ENCODE assay signal across 8 cellular contexts in the genomic region with DNA sequence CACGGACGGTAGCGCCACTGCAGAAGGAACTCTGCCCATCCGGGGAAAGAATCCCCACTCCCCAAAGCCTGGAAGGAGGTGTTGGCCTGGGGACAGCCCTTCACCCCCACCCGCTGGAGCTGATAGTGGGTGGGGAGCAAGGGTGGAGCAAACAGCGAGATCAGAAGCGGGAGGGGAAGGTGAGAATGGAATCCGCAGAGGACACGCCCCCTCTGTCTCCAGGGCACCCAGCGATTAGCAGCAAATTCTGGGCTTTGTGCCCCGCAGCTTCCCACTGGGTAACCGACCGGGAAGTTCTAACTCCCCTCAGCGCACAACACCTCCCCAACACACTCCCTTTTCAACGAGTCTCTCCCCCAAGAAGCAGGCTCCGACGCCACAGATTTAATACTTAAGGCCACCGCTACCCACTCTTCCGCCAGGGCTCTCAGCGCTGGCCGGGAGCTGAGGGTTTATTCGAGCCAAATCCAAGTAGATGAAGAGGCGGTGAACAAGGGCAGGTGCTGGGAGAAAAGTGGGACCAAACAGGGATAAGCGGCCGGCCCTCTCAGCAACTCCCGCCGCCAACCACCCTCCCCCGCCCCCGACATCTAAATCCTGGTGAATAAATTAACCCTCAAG. TPM values are rescaled to one million over a fixed set of nuclear protein-coding genes. Genes with fewer than 3 reads are reported as not detected.
DNase-seq lines count a peak whose midpoint lies in the region; ATAC-seq, FAIRE-seq and TF ChIP-seq lines count a peak whose summit lies in the region.

No MANE protein-coding gene starts in this region.

- H3K27ac ChIP-seq in K562 (ENCODE audit: extremely low read depth, low read depth, low read length) (no peak overlapping the region), skin epidermis (peak overlapping the region in 16 of 21 experiments; percentile 11 to 93 (median 77))

- CTCF ChIA-PET in K562 (lab: Yijun Ruan, JAX; ENCODE audit: low intra/inter-chr PET ratio): no interaction called here

- peak; percentile 46 for FAIRE-seq in K562 (lab: Jason Lieb, UNC)

- H3K4me2 ChIP-seq in K562 (ENCODE audit: insufficient read depth, low read length): peak overlapping the region; percentile 58

- no peak for TF ChIP-seq POLR2A in K562 (conservative IDR thresholded peaks at IDR 0.05)

- peak overlapping the region in 1 of 2 experiments; percentile 82; a peak in 2 of 4 replicates for H3K9ac ChIP-seq in K562 (ENCODE audit: insufficient read depth in 1 of 2, low read depth in 2 of 2, low read length in 2 of 2)

- intact Hi-C loops in K562 (cut with micrococcal nuclease): loop anchor here (5.0 kb wide), 1 partner anchor 72 kb away; a partner anchor contains a TSS

- TF ChIP-seq CTCF in K562 (IDR thresholded peaks at IDR 0.05 in 2 of 3, conservative IDR thresholded peaks at IDR 0.05 in 1 of 3; ENCODE audit: insufficient read depth in 2 of 3, low read depth in 1 of 3, low read length in 3 of 3): no peak

- 10% methylated on average over 25 of the region's 29 CpGs for WGBS in K562 (ENCODE audit: insufficient coverage, low coverage, missing lambda C conversion rate)

- peak; percentile 32 for DNase-seq in activated CD4-positive, alpha-beta T cell treated with anti-CD3 and anti-CD28 coated beads for 48 hours
- DNase-seq in activated CD4-positive, alpha-beta T cell treated with anti-CD3 and anti-CD28 coated beads, Interleukin-2, amount 50 U/mL, for 1 hour: no peak
- peak; percentile 39 for DNase-seq in NCI-H2171 (lab: John Stamatoyannopoulos, UW)
- DNase-seq in K562 (ENCODE audit: extremely low read depth in 1 of 4, low spot score in 3 of 4): peak; percentile 53 to 60 (median 56)
- peak; percentile 73 for DNase-seq in iPS-NIHi11 (ENCODE audit: low spot score)
- no peak for DNase-seq in stimulated activated CD4-positive, alpha-beta T cell treated with anti-CD3 and anti-CD28 coated beads, Interleukin-12 subunit alpha, Interleukin-12 subunit beta, amount 100 ng/mL, for 4 hours
- no peak for DNase-seq in NOMO-1 treated with dmso at 0.1 percent for 144 hours (lab: John Stamatoyannopoulos, UW; ENCODE audit: unreplicated experiment)

- H3K4me1 ChIP-seq in K562 (replicated peaks in 1 of 2; ENCODE audit: control insufficient read depth in 2 of 2, insufficient read depth in 2 of 2, low read length in 2 of 2): peaks cover 12 to 43% of the 10 kb centered on the region in 2 experiments; a peak in 4 of 5 replicates

- in situ Hi-C loops in K562 (cut with MboI): no loop called here

- no peak for TF ChIP-seq RAD21 in K562 (CRISPR knock-in tag; conservative IDR thresholded peaks at IDR 0.05 in 1 of 2, IDR thresholded peaks at IDR 0.05 in 1 of 2)

- H2AFZ ChIP-seq in K562 (ENCODE audit: low read depth, low read length): peak overlapping the region; percentile 59

- peaks cover 4% of the 10 kb centered on the region for H3K9me1 ChIP-seq in K562 (ENCODE audit: control insufficient read depth, insufficient read depth, low read length)

- no peaks in the 10 kb centered on the region; the same call in 1 of the 2 replicates for H4K20me1 ChIP-seq in K562 (replicated peaks; ENCODE audit: control insufficient read depth, insufficient read depth, low read length)

- POLR2A ChIA-PET in K562 (lab: Yijun Ruan, JAX): interaction anchor here (0.6 to 0.7 kb wide), 3 partner anchors 10 to 148 kb away, joined by 3 read pairs; a partner anchor contains a TSS

- peak overlapping the region; percentile 51 for H3K4me3 ChIP-seq in K562
- H3K4me3 ChIP-seq in skin epidermis: peak overlapping the region; percentile 52 to 98 (median 73)

- BruUV-seq in K562 (replicated peaks; lab: Mats Ljungman, UMichigan): no TSS peak

- no peaks in the 10 kb centered on the region for H3K27me3 ChIP-seq in K562 (ENCODE audit: control insufficient read depth in 2 of 2, insufficient read depth in 2 of 2, low read length in 2 of 2)

- TF ChIP-seq EP300 in K562 (IDR thresholded peaks at IDR 0.05; ENCODE audit: low read length): no peak

- no peaks in the 10 kb centered on the region for H3K79me2 ChIP-seq in K562 (ENCODE audit: control insufficient read depth, insufficient read depth, low read length)

- no peaks in the 10 kb centered on the region for H3K36me3 ChIP-seq in K562 (ENCODE audit: control insufficient read depth, insufficient read depth, low read length)

- no peaks in the 10 kb centered on the region for H3K9me3 ChIP-seq in K562 (replicated peaks; ENCODE audit: control insufficient read depth, insufficient read depth, low read depth, low read length)

- peak; percentile 31 for ATAC-seq in K562

TF ChIP-seq in K562, 482 proteins besides CTCF, POLR2A, EP300 and RAD21:
- TF ChIP-seq, protein P1, sequence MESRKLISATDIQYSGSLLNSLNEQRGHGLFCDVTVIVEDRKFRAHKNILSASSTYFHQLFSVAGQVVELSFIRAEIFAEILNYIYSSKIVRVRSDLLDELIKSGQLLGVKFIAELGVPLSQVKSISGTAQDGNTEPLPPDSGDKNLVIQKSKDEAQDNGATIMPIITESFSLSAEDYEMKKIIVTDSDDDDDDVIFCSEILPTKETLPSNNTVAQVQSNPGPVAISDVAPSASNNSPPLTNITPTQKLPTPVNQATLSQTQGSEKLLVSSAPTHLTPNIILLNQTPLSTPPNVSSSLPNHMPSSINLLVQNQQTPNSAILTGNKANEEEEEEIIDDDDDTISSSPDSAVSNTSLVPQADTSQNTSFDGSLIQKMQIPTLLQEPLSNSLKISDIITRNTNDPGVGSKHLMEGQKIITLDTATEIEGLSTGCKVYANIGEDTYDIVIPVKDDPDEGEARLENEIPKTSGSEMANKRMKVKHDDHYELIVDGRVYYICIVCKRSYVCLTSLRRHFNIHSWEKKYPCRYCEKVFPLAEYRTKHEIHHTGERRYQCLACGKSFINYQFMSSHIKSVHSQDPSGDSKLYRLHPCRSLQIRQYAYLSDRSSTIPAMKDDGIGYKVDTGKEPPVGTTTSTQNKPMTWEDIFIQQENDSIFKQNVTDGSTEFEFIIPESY (CRISPR knock-in tag; IDR thresholded peaks at IDR 0.05): peak; percentile 49; the same call in 1 of the 2 replicates
- no peak for TF ChIP-seq ZNF3 (CRISPR knock-in tag; IDR thresholded peaks at IDR 0.05)
TF ChIP-seq in K562: peak in this region for 1.

RNA-seq across cellular contexts. Expression of a gene that starts 1.3 kb away (rescaled TPM):
- total RNA-seq in K562 (2011; cell fraction: chromatin; rRNA removed; ENCODE audit: low replicate concordance): 25.5 and 46.3 TPM in 2 replicates
- 35.9 TPM in 2 replicates for total RNA-seq in K562 (2011; cell fraction: nucleolus; rRNA removed)
- 25.8 and 28.6 TPM in 2 replicates for total RNA-seq in K562 (2011; cell fraction: nucleoplasm; rRNA removed)
- total RNA-seq in K562 (2014; rRNA removed) (12.7 and 17.5 TPM in 2 replicates), K562 (2014; rRNA removed; fragmentation: Illumina TruSeq; extraction: Trizol) (2.0 and 2.7 TPM in 2 replicates), K562 (2015; rRNA removed; fragmentation: Illumina TruSeq; extraction: Trizol) (3.8 and 4.1 TPM in 2 replicates), K562 (2021) (13.7 and 14.5 TPM in 2 replicates)
- polyA plus RNA-seq in K562 (2011; rRNA removed) (11.3 and 20.4 TPM in 2 replicates), K562 (2014; fragmentation: Illumina TruSeq; extraction: Trizol) (4.7 and 4.8 TPM in 2 replicates), K562 (2014; fragmentation: Nextera tagmentation; extraction: Ambion mirVana) (under 1 TPM; 0.07 to 0.25 TPM), K562 (2014; rRNA removed) (14.1 and 16.4 TPM in 2 replicates)
- 19.0 and 24.9 TPM in 2 replicates for polyA plus RNA-seq in K562 (2011; cell fraction: cytosol; rRNA removed)
- 94.7 and 105 TPM in 2 replicates for polyA plus RNA-seq in K562 (2011; cell fraction: nucleus; rRNA removed)
- polyA plus RNA-seq in K562 (2012): 6.3 and 8.5 TPM in 2 replicates
- polyA minus RNA-seq in K562 (2011; rRNA and poly(A)+ RNA removed): 3.0 and 3.6 TPM in 2 replicates
- 7.5 and 8.0 TPM in 2 replicates for polyA minus RNA-seq in K562 (2011; cell fraction: cytosol; rRNA and poly(A)+ RNA removed)
- polyA minus RNA-seq in K562 (2011; cell fraction: nucleus; rRNA and poly(A)+ RNA removed): 15.0 and 16.2 TPM in 2 replicates

RNA-seq across cellular contexts. Expression of a gene that starts 18.2 kb away (rescaled TPM):
- not detected in 2 replicates for total RNA-seq in K562 (2011; cell fraction: chromatin; rRNA removed; ENCODE audit: low replicate concordance)
- not detected in 2 replicates for total RNA-seq in K562 (2011; cell fraction: nucleolus; rRNA removed)
- not detected in 2 replicates for total RNA-seq in K562 (2011; cell fraction: nucleoplasm; rRNA removed)
- 0.23 and 0.24 TPM in 2 replicates for total RNA-seq in K562 (2014; rRNA removed)
- not detected in 2 replicates for total RNA-seq in K562 (2014; rRNA removed; fragmentation: Illumina TruSeq; extraction: Trizol)
- 0.22 TPM in 1 of 2 replicates, not detected in the other for total RNA-seq in K562 (2015; rRNA removed; fragmentation: Illumina TruSeq; extraction: Trizol)
- 0.09 and 0.25 TPM in 2 replicates for total RNA-seq in K562 (2021)
- polyA plus RNA-seq in K562 (2011; rRNA removed): not detected in 2 replicates
- polyA plus RNA-seq in K562 (2011; cell fraction: cytosol; rRNA removed): not detected in 2 replicates
- polyA plus RNA-seq in K562 (2011; cell fraction: nucleus; rRNA removed): not detected in 2 replicates
- 0.06 TPM in 1 of 2 replicates, not detected in the other for polyA plus RNA-seq in K562 (2012)
- polyA plus RNA-seq in K562 (2014; fragmentation: Illumina TruSeq; extraction: Trizol): not detected in 2 replicates
- polyA plus RNA-seq in K562 (2014; fragmentation: Nextera tagmentation; extraction: Ambion mirVana): not detected
- not detected in 2 replicates for polyA plus RNA-seq in K562 (2014; rRNA removed)
- polyA minus RNA-seq in K562 (2011; rRNA and poly(A)+ RNA removed): not detected in 2 replicates
- not detected in 2 replicates for polyA minus RNA-seq in K562 (2011; cell fraction: cytosol; rRNA and poly(A)+ RNA removed)
- polyA minus RNA-seq in K562 (2011; cell fraction: nucleus; rRNA and poly(A)+ RNA removed): not detected in 2 replicates

Comparison
In these comparisons a context has a peak if more than half of its experiments do, and no peak if none do; other contexts are left out.
1. DNase-seq: peak in activated CD4-positive, alpha-beta T cell treated with anti-CD3 and anti-CD28 coated beads for 48 hours (single experiment), NCI-H2171 (single experiment), K562 (4 of 4) and iPS-NIHi11 (single experiment); none in activated CD4-positive, alpha-beta T cell treated with anti-CD3 and anti-CD28 coated beads, Interleukin-2, amount 50 U/mL, for 1 hour (single experiment), stimulated activated CD4-positive, alpha-beta T cell treated with anti-CD3 and anti-CD28 coated beads, Interleukin-12 subunit alpha, Interleukin-12 subunit beta, amount 100 ng/mL, for 4 hours (single experiment) and NOMO-1 treated with dmso at 0.1 percent for 144 hours (single experiment).